Comparison of ENCODE assay signal across 8 cellular contexts in the genomic region with DNA sequence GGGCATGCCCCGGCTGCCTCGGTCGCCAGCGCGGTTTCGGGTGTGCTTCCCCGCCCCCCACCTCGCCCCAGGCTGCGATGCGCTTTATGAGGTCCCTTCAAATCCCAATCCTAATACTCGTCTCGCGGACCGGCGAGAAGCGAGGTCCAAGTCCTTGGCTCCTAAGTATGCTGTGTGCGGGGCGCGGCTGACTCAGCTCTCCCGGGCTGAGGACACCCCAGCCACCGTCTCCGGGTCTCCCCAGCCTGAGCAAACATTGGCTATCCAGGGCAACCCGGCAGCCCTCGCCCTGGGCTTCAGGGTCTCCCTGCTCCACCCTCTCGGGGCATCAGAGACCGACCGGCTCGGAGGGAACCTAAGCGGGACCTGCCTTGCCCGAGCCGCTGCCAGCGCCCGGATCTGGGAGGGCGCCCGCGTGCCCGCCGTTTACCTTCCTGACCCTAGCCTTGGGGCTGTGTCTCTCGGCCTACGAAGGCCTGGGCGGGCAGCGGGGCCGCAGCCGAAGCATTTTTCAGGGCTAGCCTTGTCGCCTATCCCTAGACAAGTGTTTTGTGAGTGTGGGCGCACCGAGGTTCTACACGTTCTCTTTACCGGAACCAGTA. TPM values are rescaled to one million over a fixed set of nuclear protein-coding genes. Genes with fewer than 3 reads are reported as not detected.
A peak's percentile ranks its signal among the peaks of the same experiment; 100 is the strongest.
DNase-seq lines count a peak whose midpoint lies in the region; ATAC-seq and TF ChIP-seq lines count a peak whose summit lies in the region.

No MANE protein-coding gene starts in this region.

- no peak overlapping the region for H2BK15ac ChIP-seq in mesendoderm (replicated peaks; ENCODE audit: low read depth)

- H3K79me1 ChIP-seq in mesendoderm (ENCODE audit: low read length): peaks cover 6% of the 10 kb centered on the region

- H3K27ac ChIP-seq in BLaER1 treated with 17β-estradiol and CSF1 and Interleukin-3, amounts not matched to agents 10 nM and 100 nM: peak overlapping the region; percentile 65 to 85 (median 80)
- H3K27ac ChIP-seq in endodermal cell (ENCODE audit: low read depth, low read length) (no peak overlapping the region), mesendoderm (ENCODE audit: low read depth, low read length) (peak overlapping the region; percentile 50), subcutaneous abdominal adipose tissue (ENCODE audit: low read depth, low read length) (peak overlapping the region; percentile 87)

- H3K23ac ChIP-seq in mesendoderm (ENCODE audit: low read length): peak overlapping the region; percentile 32

- H3K27ac Mint-ChIP-seq in endodermal cell: no peak overlapping the region

- H2BK5ac ChIP-seq in mesendoderm (ENCODE audit: low read length): peak overlapping the region; percentile 48

- H2AK5ac ChIP-seq in mesendoderm (ENCODE audit: low read length): no peak overlapping the region

- peak overlapping the region; percentile 83 for H3K56ac ChIP-seq in mesendoderm (ENCODE audit: low read length)

- ATAC-seq in GM19397 (IDR thresholded peaks at IDR 0.05; ENCODE audit: unreplicated experiment): peak; percentile 25

- peaks cover 57 to 65% (median 62%) of the 10 kb centered on the region in 10 experiments for H3K4me1 ChIP-seq in BLaER1 treated with 17β-estradiol and CSF1 and Interleukin-3, amounts not matched to agents 10 nM and 100 nM
- peaks cover 19% of the 10 kb centered on the region for H3K4me1 ChIP-seq in endodermal cell (ENCODE audit: control insufficient read depth, insufficient read depth, low read length)
- H3K4me1 ChIP-seq in mesendoderm (ENCODE audit: control insufficient read depth, low read depth, low read length): no peaks in the 10 kb centered on the region
- peaks cover 9 to 61% (median 55%) of the 10 kb centered on the region in 5 donors for H3K4me1 ChIP-seq in subcutaneous abdominal adipose tissue (ENCODE audit: control insufficient read depth in 5 of 5, insufficient read depth in 5 of 5, low read length in 5 of 5)

- 0% methylated on average over 20 to 49 of the region's 49 CpGs for WGBS in endodermal cell (ENCODE audit: insufficient coverage in 1 of 2, insufficient read length in 1 of 2), 2 experiments
- no CpG with 5 or more reads among the region's 49 CpGs for WGBS in mesendoderm (ENCODE audit: extremely low coverage, insufficient coverage, low lambda C conversion rate)

- peaks cover 1% of the 10 kb centered on the region for H3K27me3 Mint-ChIP-seq in endodermal cell (ENCODE audit: insufficient read depth)

- peak overlapping the region; percentile 22 for H3K18ac ChIP-seq in mesendoderm (ENCODE audit: low read length)

- H3K9me3 ChIP-seq in BLaER1 treated with 17β-estradiol and CSF1 and Interleukin-3, amounts not matched to agents 10 nM and 100 nM (replicated peaks in 1 of 11): peaks cover 7 to 12% (median 12%) of the 10 kb centered on the region in 11 experiments; a peak in 20 of 22 replicates
- H3K9me3 ChIP-seq in MG63 (peaks cover 2% of the 10 kb centered on the region; the same call in 1 of the 2 replicates), endodermal cell (ENCODE audit: control insufficient read depth, low read length) (no peaks in the 10 kb centered on the region), subcutaneous abdominal adipose tissue (ENCODE audit: control insufficient read depth in 5 of 5, low read length in 5 of 5) (peaks cover 0 to under 1% (median 0%) of the 10 kb centered on the region in 5 donors)

- H3K9ac ChIP-seq in BLaER1 treated with 17β-estradiol and CSF1 and Interleukin-3, amounts not matched to agents 10 nM and 100 nM: peak overlapping the region; percentile 78 to 89 (median 84)
- H3K9ac ChIP-seq in endodermal cell (ENCODE audit: extremely low read depth, low read length, poor library complexity, severe bottlenecking) (peak overlapping the region; percentile 80), mesendoderm (ENCODE audit: low read length) (peak overlapping the region; percentile 64), subcutaneous abdominal adipose tissue (ENCODE audit: low read length in 5 of 5) (peak overlapping the region in 4 of 5 donors; percentile 78 to 89 (median 84))

- H4K5ac ChIP-seq in mesendoderm (ENCODE audit: low read length): no peak overlapping the region

- H3K79me2 ChIP-seq in mesendoderm (ENCODE audit: control insufficient read depth, insufficient read depth, low read length): peaks cover 8% of the 10 kb centered on the region

- peak overlapping the region; percentile 74 to 92 (median 83) for H3K4me3 ChIP-seq in BLaER1 treated with 17β-estradiol and CSF1 and Interleukin-3, amounts not matched to agents 10 nM and 100 nM
- H3K4me3 ChIP-seq in MG63 (peak overlapping the region; percentile 58), endodermal cell (ENCODE audit: low read length) (peak overlapping the region; percentile 94), mesendoderm (ENCODE audit: low read length) (peak overlapping the region; percentile 20), subcutaneous abdominal adipose tissue (ENCODE audit: low read depth in 1 of 5, low read length in 5 of 5) (peak overlapping the region; percentile 65 to 93 (median 90))

- H3K27me3 ChIP-seq in BLaER1 treated with 17β-estradiol and CSF1 and Interleukin-3, amounts not matched to agents 10 nM and 100 nM: no peaks in the 10 kb centered on the region; a peak in 1 of 22 replicates
- H3K27me3 ChIP-seq in MG63 (no peaks in the 10 kb centered on the region), endodermal cell (ENCODE audit: control insufficient read depth, insufficient read depth, low read length, poor library complexity, severe bottlenecking) (no peaks in the 10 kb centered on the region), mesendoderm (ENCODE audit: insufficient read depth, low read length, poor library complexity) (no peaks in the 10 kb centered on the region), subcutaneous abdominal adipose tissue (ENCODE audit: control insufficient read depth in 5 of 5, insufficient read depth in 4 of 5, low read length in 5 of 5) (no peaks in the 10 kb centered on the region)

- H4K20me1 ChIP-seq in BLaER1 treated with 17β-estradiol and CSF1 and Interleukin-3, amounts not matched to agents 10 nM and 100 nM: peaks cover 32 to 48% (median 44%) of the 10 kb centered on the region in 11 experiments

- peak overlapping the region; percentile 60 for H3K4ac ChIP-seq in mesendoderm (ENCODE audit: low read depth, low read length)

- H4K8ac ChIP-seq in mesendoderm (ENCODE audit: low read depth, low read length): no peak overlapping the region

- peaks cover 0 to 30% (median 22%) of the 10 kb centered on the region in 11 experiments; a peak in 16 of 22 replicates for H3K36me3 ChIP-seq in BLaER1 treated with 17β-estradiol and CSF1 and Interleukin-3, amounts not matched to agents 10 nM and 100 nM
- H3K36me3 ChIP-seq in MG63 (peaks cover 31% of the 10 kb centered on the region), endodermal cell (ENCODE audit: control insufficient read depth, insufficient read depth, low read length) (peaks cover 34% of the 10 kb centered on the region), mesendoderm (ENCODE audit: control insufficient read depth, insufficient read depth, low read length) (no peaks in the 10 kb centered on the region), subcutaneous abdominal adipose tissue (ENCODE audit: control insufficient read depth in 5 of 5, insufficient read depth in 5 of 5, low read length in 5 of 5) (peaks cover 0 to 27% (median 19%) of the 10 kb centered on the region in 5 donors)

- DNase-seq in MG63 (peak; percentile 60), endodermal cell (peak; percentile 84), mesendoderm (peak; percentile 72), NCI-H128 (lab: John Stamatoyannopoulos, UW; ENCODE audit: unreplicated experiment) (no peak)
- peak; percentile 59 to 63 for DNase-seq in activated CD4-positive, alpha-beta T cell treated with anti-CD3 and anti-CD28 coated beads, Interleukin-2, amount 50 U/mL, for 48 hours

- TF ChIP-seq CTCF in endodermal cell (conservative IDR thresholded peaks at IDR 0.05): no peak

- H3K9me3 Mint-ChIP-seq in endodermal cell: no peaks in the 10 kb centered on the region

- H3K4me1 Mint-ChIP-seq in endodermal cell: peaks cover 27% of the 10 kb centered on the region

- H3K4me2 ChIP-seq in BLaER1 treated with 17β-estradiol and CSF1 and Interleukin-3, amounts not matched to agents 10 nM and 100 nM: peak overlapping the region; percentile 92 to 100 (median 98)
- peak overlapping the region; percentile 93 for H3K4me2 ChIP-seq in mesendoderm (ENCODE audit: low read length)

- peak overlapping the region; percentile 82 for H3K4me3 Mint-ChIP-seq in endodermal cell

- H3K36me3 Mint-ChIP-seq in endodermal cell (ENCODE audit: low read depth): peaks cover 24% of the 10 kb centered on the region

- peak overlapping the region; percentile 39 for H2BK120ac ChIP-seq in mesendoderm (ENCODE audit: low read depth, low read length)

RNA-seq across cellular contexts. Expression of a gene that starts 1.2 kb away (rescaled TPM):
- 14.7 and 19.0 TPM in 2 replicates for total RNA-seq in MG63 (2014; rRNA removed; shearing (Covaris generic); ENCODE audit: low replicate concordance)
- 10 to 100 TPM; 22.4 to 28.3 TPM for total RNA-seq in endodermal cell
- 12.3 TPM for polyA plus RNA-seq in endodermal cell (2013, experiment 1 of 2)
- 12.3 TPM for polyA plus RNA-seq in endodermal cell (2013, experiment 2 of 2)
- 4.7 TPM for polyA plus RNA-seq in mesendoderm (2013, experiment 1 of 2)
- 4.9 TPM for polyA plus RNA-seq in mesendoderm (2013, experiment 2 of 2)

Comparison
In these comparisons a context has a peak if more than half of its experiments do, and no peak if none do; other contexts are left out.
1. H3K4me3 ChIP-seq: peak in every context shown above with its lines; median percentile 94 in endodermal cell; 90 in subcutaneous abdominal adipose tissue; 83 in BLaER1 treated with 17β-estradiol and CSF1 and Interleukin-3, amounts not matched to agents 10 nM and 100 nM; 58 in MG63; 20 in mesendoderm.